9 cellular contexts compared by ENCODE assay signal in genomic region chr7:117053407-117053806, GRCh38.
"Had no signal": no experiment of that assay in that cellular context is flagged by ENCODE, and none has a peak within 500 bp of the region (broad histone marks: within the 10 kb centered on the region; RNA-seq: fewer than 3 reads in every experiment).

No MANE protein-coding gene starts in this region.

- H3K9me3 ChIP-seq: esophagus muscularis mucosa, gastroesophageal sphincter had no signal

- H3K27me3 ChIP-seq: esophagus muscularis mucosa, gastroesophageal sphincter, neural progenitor cell had no signal

- H3K4me3 ChIP-seq: esophagus muscularis mucosa, gastroesophageal sphincter, neural progenitor cell, skin epidermis had no signal

- H3K4me1 ChIP-seq: neural progenitor cell, parathyroid adenoma had no signal

- H3K36me3 ChIP-seq: esophagus muscularis mucosa, gastroesophageal sphincter, neural progenitor cell had no signal

- FAIRE-seq: kidney, TTC549, urothelium cell line had no signal

- H3K27ac ChIP-seq: esophagus muscularis mucosa, gastroesophageal sphincter, neural progenitor cell, parathyroid adenoma had no signal

- DNase-seq: kidney, T-helper 17 cell had no signal
